ENCODE assay signal across 19 cellular contexts in the genomic region with DNA sequence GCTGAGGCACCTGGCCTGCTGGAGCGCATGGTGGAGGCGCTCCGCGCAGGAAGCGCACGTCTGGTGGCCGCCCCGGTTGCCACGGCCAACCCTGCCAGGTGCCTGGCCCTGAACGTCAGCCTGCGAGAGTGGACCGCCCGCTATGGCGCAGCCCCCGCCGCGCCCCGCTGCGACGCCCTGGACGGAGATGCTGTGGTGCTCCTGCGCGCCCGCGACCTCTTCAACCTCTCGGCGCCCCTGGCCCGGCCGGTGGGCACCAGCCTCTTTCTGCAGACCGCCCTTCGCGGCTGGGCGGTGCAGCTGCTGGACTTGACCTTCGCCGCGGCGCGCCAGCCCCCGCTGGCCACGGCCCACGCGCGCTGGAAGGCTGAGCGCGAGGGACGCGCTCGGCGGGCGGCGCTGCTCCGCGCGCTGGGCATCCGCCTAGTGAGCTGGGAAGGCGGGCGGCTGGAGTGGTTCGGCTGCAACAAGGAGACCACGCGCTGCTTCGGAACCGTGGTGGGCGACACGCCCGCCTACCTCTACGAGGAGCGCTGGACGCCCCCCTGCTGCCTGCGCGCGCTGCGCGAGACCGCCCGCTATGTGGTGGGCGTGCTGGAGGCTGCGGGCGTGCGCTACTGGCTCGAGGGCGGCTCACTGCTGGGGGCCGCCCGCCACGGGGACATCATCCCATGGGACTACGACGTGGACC. TPM values are rescaled to one million over a fixed set of nuclear protein-coding genes. Genes with fewer than 3 reads are reported as not detected.
DNase-seq lines count a peak whose midpoint lies in the region; ATAC-seq and TF ChIP-seq lines count a peak whose summit lies in the region.
"Had no signal": no experiment of that assay in that cellular context is flagged by ENCODE, and none has a peak within 500 bp of the region (broad histone marks: within the 10 kb centered on the region; RNA-seq: fewer than 3 reads in every experiment).

No MANE protein-coding gene starts in this region.

- intact Hi-C loops in right cardiac atrium (cut with DNase I) (loop anchor here (2.0 to 10.0 kb wide), 4 partner anchors 83 to 239 kb away; no protein-coding TSS in a partner anchor), esophagus muscularis mucosa (cut with DNase I) (loop anchor here (2.0 to 10.0 kb wide), 2 partner anchors 85 to 239 kb away; no protein-coding TSS in a partner anchor), posterior vena cava (cut with DNase I) (loop anchor here (2.0 to 5.0 kb wide), 3 partner anchors 81 to 236 kb away; no protein-coding TSS in a partner anchor), vagina (cut with DNase I) (loop anchor here (2.0 to 10.0 kb wide), 2 partner anchors 85 to 239 kb away; no protein-coding TSS in a partner anchor)

- TF ChIP-seq EP300 in esophagus muscularis mucosa (IDR thresholded peaks at IDR 0.05): no peak

- DNase-seq in right cardiac atrium (no peak), right atrium auricular region (ENCODE audit: low spot score) (no peak), esophagus muscularis mucosa (ENCODE audit: extremely low spot score) (no peak), posterior vena cava (ENCODE audit: low spot score) (peak; percentile 80), vagina (ENCODE audit: extremely low spot score in 2 of 2) (no peak), WERI-Rb-1 (no peak)
- DNase-seq in activated T-cell treated with anti-CD3 and anti-CD28 coated beads, Interleukin-2, amount 50 U/mL, for 48 hours: no peak
- DNase-seq: CD4-positive, alpha-beta T cell; DMS79; HCEC 1CT; NCI-H1436; NCI-H2029; NCI-H2171 treated with DMSO at 0.1 percent for 48 hours; NCI-H446 treated with DMSO at 0.1 percent for 48 hours; OCI-M1; RPMI8226 had no signal

- H3K9me3 ChIP-seq in right cardiac atrium (ENCODE audit: control insufficient read depth, low read length) (no peaks in the 10 kb centered on the region), right atrium auricular region (no peaks in the 10 kb centered on the region), esophagus muscularis mucosa (no peaks in the 10 kb centered on the region), vagina (no peaks in the 10 kb centered on the region), WERI-Rb-1 (ENCODE audit: severe bottlenecking) (no peaks in the 10 kb centered on the region)

- peaks cover 20% of the 10 kb centered on the region for H3K36me3 ChIP-seq in right atrium auricular region
- peaks cover 0 to 41% (median 34%) of the 10 kb centered on the region in 4 donors for H3K36me3 ChIP-seq in esophagus muscularis mucosa
- peaks cover 0 to 8% of the 10 kb centered on the region in 2 donors for H3K36me3 ChIP-seq in vagina
- H3K36me3 ChIP-seq in WERI-Rb-1: peaks cover 24% of the 10 kb centered on the region

- H3K27ac ChIP-seq in right cardiac atrium (ENCODE audit: low read length) (no peak overlapping the region), right atrium auricular region (no peak overlapping the region), esophagus muscularis mucosa (replicated peaks in 1 of 4) (peak overlapping the region in 3 of 4 donors; percentile 61 to 81 (median 66)), vagina (peak overlapping the region; percentile 80), WERI-Rb-1 (no peak overlapping the region)
- H3K27ac ChIP-seq: 22Rv1, KMS-11 had no signal

- WGBS in right cardiac atrium: 88% methylated on average over 86 of the region's 86 CpGs
- 92% methylated on average over 35 of the region's 86 CpGs for WGBS in esophagus muscularis mucosa

- H3K4me3 ChIP-seq in right cardiac atrium (ENCODE audit: low read length) (no peak overlapping the region), right atrium auricular region (no peak overlapping the region), esophagus muscularis mucosa (no peak overlapping the region), vagina (no peak overlapping the region), WERI-Rb-1 (ENCODE audit: low read depth, low read length) (no peak overlapping the region)

- ATAC-seq in right cardiac atrium: peak; percentile 3 to 6
- no peak for ATAC-seq in GM19455 (IDR thresholded peaks at IDR 0.05; ENCODE audit: unreplicated experiment)

- H3K4me1 ChIP-seq in right cardiac atrium (ENCODE audit: control insufficient read depth, insufficient read depth, low read length) (no peaks in the 10 kb centered on the region), right atrium auricular region (peaks cover 0 to 26% of the 10 kb centered on the region in 2 donors), esophagus muscularis mucosa (peaks cover 0 to 57% (median 49%) of the 10 kb centered on the region in 4 donors), vagina (peaks cover 42% of the 10 kb centered on the region)

- TF ChIP-seq POLR2A in esophagus muscularis mucosa (IDR thresholded peaks at IDR 0.05; ENCODE audit: low read depth) (no peak), vagina (IDR thresholded peaks at IDR 0.05) (no peak)

- H3K27me3 ChIP-seq in right cardiac atrium (ENCODE audit: control insufficient read depth, insufficient read depth) (no peaks in the 10 kb centered on the region), right atrium auricular region (no peaks in the 10 kb centered on the region), esophagus muscularis mucosa (no peaks in the 10 kb centered on the region), vagina (no peaks in the 10 kb centered on the region), WERI-Rb-1 (ENCODE audit: insufficient read depth, low read depth, severe bottlenecking) (no peaks in the 10 kb centered on the region)

- no peak for TF ChIP-seq CTCF in right atrium auricular region (IDR thresholded peaks at IDR 0.05)
- TF ChIP-seq CTCF in esophagus muscularis mucosa (IDR thresholded peaks at IDR 0.05): no peak
- TF ChIP-seq CTCF in vagina (IDR thresholded peaks at IDR 0.05): no peak
- TF ChIP-seq CTCF in WERI-Rb-1 (IDR thresholded peaks at IDR 0.05; ENCODE audit: low read depth, low read length): no peak

RNA-seq across cellular contexts. Expression of a gene that starts 9.7 kb away (rescaled TPM):
- total RNA-seq in right cardiac atrium (10 to 100 TPM; 49.0 to 69.8 (median 54.7) TPM), right atrium auricular region (10 to 100 TPM; 46.6 to 65.4 TPM), esophagus muscularis mucosa (100 to 1,000 TPM in 2 of 4 donors, 10 to 100 TPM in 2; 85.2 to 119 (median 101) TPM), posterior vena cava (10 to 100 TPM; 58.6 to 71.8 TPM), vagina (85.0 TPM)
- 39.3 TPM for polyA plus RNA-seq in right cardiac atrium

RNA-seq across cellular contexts. Expression of a gene that starts 10.1 kb away (rescaled TPM):
- 10 to 100 TPM; 15.0 to 22.7 (median 21.0) TPM for total RNA-seq in right cardiac atrium
- 15.9 TPM for polyA plus RNA-seq in right cardiac atrium
- 10 to 100 TPM; 20.3 to 23.8 TPM for total RNA-seq in right atrium auricular region
- total RNA-seq in esophagus muscularis mucosa: 10 to 100 TPM; 22.4 to 30.3 (median 26.5) TPM
- 10 to 100 TPM; 15.2 to 18.6 TPM for total RNA-seq in posterior vena cava
- 14.7 TPM for total RNA-seq in vagina

RNA-seq across cellular contexts. Expression of a gene that starts 32.4 kb away (rescaled TPM):
- total RNA-seq in right cardiac atrium (10 to 100 TPM; 16.9 to 45.6 (median 24.7) TPM), right atrium auricular region (10 to 100 TPM; 21.2 to 42.6 TPM), esophagus muscularis mucosa (10 to 100 TPM; 42.8 to 93.6 (median 66.7) TPM), posterior vena cava (10 to 100 TPM; 56.6 to 95.5 TPM), vagina (147 TPM)
- polyA plus RNA-seq in right cardiac atrium: 15.9 TPM

RNA-seq across cellular contexts. Expression of a gene that starts 39.1 kb away (rescaled TPM):
- total RNA-seq in right cardiac atrium: 10 to 100 TPM; 14.2 to 16.6 (median 14.8) TPM
- polyA plus RNA-seq in right cardiac atrium: 11.3 TPM
- total RNA-seq in right atrium auricular region: 10 to 100 TPM in 1 of 2 donors, 1 to 10 TPM in 1; 8.6 to 19.2 TPM
- 10 to 100 TPM; 12.8 to 33.3 (median 22.4) TPM for total RNA-seq in esophagus muscularis mucosa
- total RNA-seq in posterior vena cava: 10 to 100 TPM; 25.5 to 25.6 TPM
- total RNA-seq in vagina: 49.4 TPM

Comparison
In these comparisons a context has a peak if more than half of its experiments do, and no peak if none do; other contexts are left out.
1. H3K27ac ChIP-seq: peak in esophagus muscularis mucosa (3 of 4) and vagina (single experiment); none in right cardiac atrium (single experiment), right atrium auricular region (0 of 2) and WERI-Rb-1 (single experiment).